29 cellular contexts compared by ENCODE assay signal in genomic region chr19:39304701-39305571, GRCh38. TPM values are rescaled to one million over a fixed set of nuclear protein-coding genes. Genes with fewer than 3 reads are reported as not detected.
DNase-seq lines count a peak whose midpoint lies in the region; ATAC-seq and TF ChIP-seq lines count a peak whose summit lies in the region.
"Had no signal": no experiment of that assay in that cellular context is flagged by ENCODE, and none has a peak within 500 bp of the region (broad histone marks: within the 10 kb centered on the region; RNA-seq: fewer than 3 reads in every experiment).

No MANE protein-coding gene starts in this region.

- POLR2A ChIA-PET in CD8-positive, alpha-beta T cell (lab: Charles Lee): no interaction called here

- H3K9me2 ChIP-seq in hepatocyte (replicated peaks; ENCODE audit: insufficient read depth): no peaks in the 10 kb centered on the region

- H4K20me1 ChIP-seq in hepatocyte (ENCODE audit: insufficient read depth, poor library complexity, severe bottlenecking): no peaks in the 10 kb centered on the region

- no peak overlapping the region for H2AFZ ChIP-seq in hepatocyte

- 44% methylated on average over 6 of the region's 6 CpGs for WGBS in hepatocyte (ENCODE audit: low lambda C conversion rate, missing lambda C conversion rate)

- CTCF ChIA-PET in CD8-positive, alpha-beta T cell (lab: Charles Lee): no interaction called here

- H3K27ac ChIP-seq in hepatocyte: no peak overlapping the region
- H3K27ac ChIP-seq in CD8-positive, alpha-beta T cell (ENCODE audit: low read depth, low read length): no peak overlapping the region
- H3K27ac ChIP-seq in lower lobe of right lung: no peak overlapping the region
- H3K27ac ChIP-seq: colonic mucosa, heart left ventricle, uterus had no signal

- no peaks in the 10 kb centered on the region for H3K9me3 Mint-ChIP-seq in stimulated activated effector memory CD8-positive, alpha-beta T cell treated with anti-CD3 and anti-CD28 coated beads, Interleukin-12 subunit alpha, Interleukin-12 subunit beta, amount 100 ng/mL, for 72 hours
- no peaks in the 10 kb centered on the region for H3K9me3 Mint-ChIP-seq in CD8-positive, alpha-beta T cell
- H3K9me3 Mint-ChIP-seq: activated naive CD4-positive, alpha-beta T cell treated with anti-CD3 and anti-CD28 coated beads for 36 hours; naive thymus-derived CD8-positive, alpha-beta T cell had no signal

- H3K27me3 Mint-ChIP-seq in CD8-positive, alpha-beta T cell (ENCODE audit: low read depth): no peaks in the 10 kb centered on the region
- H3K27me3 Mint-ChIP-seq: naive thymus-derived CD8-positive, alpha-beta T cell had no signal

- H3K79me2 ChIP-seq in hepatocyte: no peaks in the 10 kb centered on the region

- no peaks in the 10 kb centered on the region for H3K36me3 ChIP-seq in hepatocyte (replicated peaks; ENCODE audit: insufficient read depth, low read depth)
- no peaks in the 10 kb centered on the region for H3K36me3 ChIP-seq in CD8-positive, alpha-beta T cell (ENCODE audit: insufficient read depth, low read length)
- H3K36me3 ChIP-seq in lower lobe of right lung: no peaks in the 10 kb centered on the region
- H3K36me3 ChIP-seq: colonic mucosa, heart left ventricle, uterus had no signal

- H3K4me3 Mint-ChIP-seq in stimulated activated effector memory CD8-positive, alpha-beta T cell treated with anti-CD3 and anti-CD28 coated beads, Interleukin-12 subunit alpha, Interleukin-12 subunit beta, amount 100 ng/mL, for 72 hours: no peak overlapping the region
- no peak overlapping the region for H3K4me3 Mint-ChIP-seq in CD8-positive, alpha-beta T cell
- H3K4me3 Mint-ChIP-seq: activated naive CD4-positive, alpha-beta T cell treated with anti-CD3 and anti-CD28 coated beads for 36 hours; naive thymus-derived CD8-positive, alpha-beta T cell had no signal

- in situ Hi-C loops in G401 (cut with HindIII; ENCODE audit: low sequenced_read_pairs): no loop called here

- H3K27me3 ChIP-seq in hepatocyte (peaks cover 13% of the 10 kb centered on the region), lower lobe of right lung (ENCODE audit: low read depth) (peaks cover 20% of the 10 kb centered on the region)
- H3K27me3 ChIP-seq in CD8-positive, alpha-beta T cell (ENCODE audit: insufficient read depth, low read length): no peaks in the 10 kb centered on the region

- H3K4me3 ChIP-seq in hepatocyte (no peak overlapping the region), lower lobe of right lung (no peak overlapping the region)
- H3K4me3 ChIP-seq in CD8-positive, alpha-beta T cell (ENCODE audit: low read depth, low read length): no peak overlapping the region
- H3K4me3 ChIP-seq: colonic mucosa, heart left ventricle, uterus had no signal

- peak; percentile 13 for DNase-seq in activated effector memory CD4-positive, alpha-beta T cell treated with anti-CD3 and anti-CD28 coated beads, Interleukin-2, amount 50 U/mL, for 16 hours
- DNase-seq in activated effector memory CD4-positive, alpha-beta T cell treated with Interleukin-2 at 50 U/mL for 16 hours: no peak
- DNase-seq in OCI-M1 (lab: John Stamatoyannopoulos, UW): peak; percentile 16
- DNase-seq in hepatocyte (ENCODE audit: low spot score): peak; percentile 40
- DNase-seq in stimulated activated effector memory CD8-positive, alpha-beta T cell treated with anti-CD3 and anti-CD28 coated beads, Interleukin-12 subunit alpha, Interleukin-12 subunit beta, amount 100 ng/mL, for 72 hours (ENCODE audit: low spot score in 2 of 2): no peak
- DNase-seq in CD8-positive, alpha-beta T cell: no peak
- no peak for DNase-seq in G401 (ENCODE audit: low spot score)
- no peak for DNase-seq in lower lobe of right lung
- DNase-seq: ACHN; activated CD4-positive, alpha-beta T cell treated with anti-CD3 and anti-CD28 coated beads, Interleukin-2, amount 50 U/mL, for 4 hours; activated naive CD4-positive, alpha-beta T cell treated with anti-CD3 and anti-CD28 coated beads for 36 hours; activated T-cell treated with anti-CD3 and anti-CD28 coated beads for 4 hours; anterior cingulate cortex; colonic mucosa; DMS79; heart left ventricle; KG1; kidney; mammary epithelial cell; MV-4-11; NCI-H187 treated with DMSO at 0.1 percent for 48 hours; NCI-H524; SHP77; small intestine; stimulated activated CD4-positive, alpha-beta T cell treated with anti-CD3 and anti-CD28 coated beads, Interleukin-4, amount 100 ng/mL, for 1 hour; uterus had no signal

- peaks cover 14% of the 10 kb centered on the region for H3K4me1 Mint-ChIP-seq in stimulated activated effector memory CD8-positive, alpha-beta T cell treated with anti-CD3 and anti-CD28 coated beads, Interleukin-12 subunit alpha, Interleukin-12 subunit beta, amount 100 ng/mL, for 72 hours
- H3K4me1 Mint-ChIP-seq in CD8-positive, alpha-beta T cell (ENCODE audit: low read depth): no peaks in the 10 kb centered on the region

- no peaks in the 10 kb centered on the region for H3K9me3 ChIP-seq in hepatocyte (ENCODE audit: low read depth)
- no peaks in the 10 kb centered on the region for H3K9me3 ChIP-seq in CD8-positive, alpha-beta T cell (ENCODE audit: low read length)
- H3K9me3 ChIP-seq in lower lobe of right lung: no peaks in the 10 kb centered on the region
- H3K9me3 ChIP-seq: colonic mucosa, heart left ventricle, uterus had no signal

- intact Hi-C loops in CD8-positive, alpha-beta T cell (cut with DNase I, micrococcal nuclease): no loop called here
- intact Hi-C loops in lower lobe of right lung (cut with DNase I): no loop called here

- no peak for TF ChIP-seq CTCF in hepatocyte (IDR thresholded peaks at IDR 0.05; ENCODE audit: poor library complexity)
- TF ChIP-seq CTCF in CD8-positive, alpha-beta T cell (IDR thresholded peaks at IDR 0.05): no peak
- TF ChIP-seq CTCF in lower lobe of right lung (IDR thresholded peaks at IDR 0.05): no peak

- ATAC-seq in stimulated activated effector memory CD8-positive, alpha-beta T cell treated with anti-CD3 and anti-CD28 coated beads, Interleukin-12 subunit alpha, Interleukin-12 subunit beta, amount 100 ng/mL, for 72 hours: no peak
- ATAC-seq in CD8-positive, alpha-beta T cell: no peak
- no peak for ATAC-seq in lower lobe of right lung
- ATAC-seq: heart left ventricle; naive thymus-derived CD8-positive, alpha-beta T cell had no signal

- peak overlapping the region; percentile 46 for H3K27ac Mint-ChIP-seq in stimulated activated effector memory CD8-positive, alpha-beta T cell treated with anti-CD3 and anti-CD28 coated beads, Interleukin-12 subunit alpha, Interleukin-12 subunit beta, amount 100 ng/mL, for 72 hours
- H3K27ac Mint-ChIP-seq in CD8-positive, alpha-beta T cell: no peak overlapping the region
- H3K27ac Mint-ChIP-seq: activated naive CD4-positive, alpha-beta T cell treated with anti-CD3 and anti-CD28 coated beads for 36 hours had no signal

- peaks cover 44% of the 10 kb centered on the region for H3K4me1 ChIP-seq in hepatocyte (ENCODE audit: insufficient read depth)
- H3K4me1 ChIP-seq in CD8-positive, alpha-beta T cell (ENCODE audit: insufficient read depth, low read length): no peaks in the 10 kb centered on the region
- H3K4me1 ChIP-seq in lower lobe of right lung: no peaks in the 10 kb centered on the region

- peak overlapping the region; percentile 54 for H3K4me2 ChIP-seq in hepatocyte

- H3K36me3 Mint-ChIP-seq in stimulated activated effector memory CD8-positive, alpha-beta T cell treated with anti-CD3 and anti-CD28 coated beads, Interleukin-12 subunit alpha, Interleukin-12 subunit beta, amount 100 ng/mL, for 72 hours: peaks cover 11% of the 10 kb centered on the region
- H3K36me3 Mint-ChIP-seq in CD8-positive, alpha-beta T cell: peaks cover 15% of the 10 kb centered on the region

RNA-seq across cellular contexts. Expression of gene IFNL1, which starts 8.7 kb away (rescaled TPM):
- total RNA-seq in hepatocyte: not detected in 2 replicates
- not detected in 2 replicates for polyA plus RNA-seq in hepatocyte
- total RNA-seq in CD8-positive, alpha-beta T cell: under 1 TPM in 1 of 2 experiments, not detected in 1; 0.38 TPM
- total RNA-seq in G401 (2014; rRNA removed; shearing (Covaris generic)): not detected in 2 replicates
- not detected for total RNA-seq in lower lobe of right lung
- total RNA-seq: colonic mucosa; heart left ventricle; kidney; mammary epithelial cell; naive thymus-derived CD8-positive, alpha-beta T cell; posterior vena cava; subcutaneous adipose tissue; uterus had no signal
- polyA plus RNA-seq: heart left ventricle, mammary epithelial cell, small intestine had no signal

RNA-seq across cellular contexts. Expression of gene LRFN1, which starts 15.7 kb away (rescaled TPM):
- total RNA-seq in hepatocyte (1.1 and 2.4 TPM in 2 replicates), lower lobe of right lung (2.1 TPM)
- 5.6 and 6.1 TPM in 2 replicates for polyA plus RNA-seq in hepatocyte
- 1 to 10 TPM; 2.1 to 2.3 TPM for total RNA-seq in CD8-positive, alpha-beta T cell
- total RNA-seq in G401 (2014; rRNA removed; shearing (Covaris generic)): 2.5 and 3.2 TPM in 2 replicates

RNA-seq across cellular contexts. Expression of gene GMFG, which starts 30.9 kb away (rescaled TPM):
- total RNA-seq in hepatocyte (0.32 TPM in 1 of 2 replicates, not detected in the other), lower lobe of right lung (149 TPM)
- polyA plus RNA-seq in hepatocyte: 0.86 and 2.9 TPM in 2 replicates
- 100 to 1,000 TPM; 247 to 248 TPM for total RNA-seq in CD8-positive, alpha-beta T cell
- total RNA-seq in G401 (2014; rRNA removed; shearing (Covaris generic)): not detected in 2 replicates
- total RNA-seq: mammary epithelial cell had no signal

RNA-seq across cellular contexts. Expression of gene IFNL2, which starts 36.7 kb away (rescaled TPM):
- total RNA-seq in hepatocyte (not detected in 2 replicates), lower lobe of right lung (not detected)
- not detected in 2 replicates for polyA plus RNA-seq in hepatocyte
- total RNA-seq in CD8-positive, alpha-beta T cell: not detected
- total RNA-seq in G401 (2014; rRNA removed; shearing (Covaris generic)): not detected in 2 replicates
- total RNA-seq: colonic mucosa; heart left ventricle; kidney; mammary epithelial cell; naive thymus-derived CD8-positive, alpha-beta T cell; posterior vena cava; subcutaneous adipose tissue; uterus had no signal
- polyA plus RNA-seq: heart left ventricle; mammary epithelial cell; naive thymus-derived CD8-positive, alpha-beta T cell; small intestine had no signal

RNA-seq across cellular contexts. Expression of gene SAMD4B, which starts 37.3 kb away (rescaled TPM):
- total RNA-seq in hepatocyte (39.2 and 54.8 TPM in 2 replicates), lower lobe of right lung (74.4 TPM)
- polyA plus RNA-seq in hepatocyte: 61.0 and 66.5 TPM in 2 replicates
- 10 to 100 TPM; 68.3 to 78.1 TPM for total RNA-seq in CD8-positive, alpha-beta T cell
- 44.2 and 64.2 TPM in 2 replicates for total RNA-seq in G401 (2014; rRNA removed; shearing (Covaris generic))

Comparison
In these comparisons a context has a peak if more than half of its experiments do, and no peak if none do; other contexts are left out.
1. DNase-seq: peak in activated effector memory CD4-positive, alpha-beta T cell treated with anti-CD3 and anti-CD28 coated beads, Interleukin-2, amount 50 U/mL, for 16 hours (single experiment), OCI-M1 (single experiment) and hepatocyte (single experiment); none in activated effector memory CD4-positive, alpha-beta T cell treated with Interleukin-2 at 50 U/mL for 16 hours (single experiment), stimulated activated effector memory CD8-positive, alpha-beta T cell treated with anti-CD3 and anti-CD28 coated beads, Interleukin-12 subunit alpha, Interleukin-12 subunit beta, amount 100 ng/mL, for 72 hours (0 of 2), CD8-positive, alpha-beta T cell (0 of 7), G401 (single experiment) and lower lobe of right lung (single experiment).
2. RNA of gene GMFG, which starts 30.9 kb away (total RNA-seq): 247 to 248 TPM in CD8-positive, alpha-beta T cell and 149 TPM in lower lobe of right lung (single experiment); 0.32 TPM in hepatocyte and not detected in G401; every median in the first group is over 100 times any median in the second.